8 cellular contexts compared by ENCODE assay signal in genomic region chr1:101257500-101258325, GRCh38. TPM values are rescaled to one million over a fixed set of nuclear protein-coding genes. Genes with fewer than 3 reads are reported as not detected.
DNase-seq lines count a peak whose midpoint lies in the region; ATAC-seq and TF ChIP-seq lines count a peak whose summit lies in the region.

No MANE protein-coding gene starts in this region.

- no peak overlapping the region for H3K14ac ChIP-seq in H9 (ENCODE audit: insufficient read depth, low read length)

- no peak overlapping the region for H3K27ac ChIP-seq in H9 (ENCODE audit: insufficient read length, low read depth, low read length)

- H2BK12ac ChIP-seq in H9 (ENCODE audit: insufficient read length, low read depth, low read length) = no peak overlapping the region

- no peaks in the 10 kb centered on the region for H3K23me2 ChIP-seq in H9 (ENCODE audit: insufficient read length, low read depth, low read length, poor library complexity, severe bottlenecking)

- TF ChIP-seq POLR2A in GM18505 (IDR thresholded peaks at IDR 0.05; ENCODE audit: borderline replicate concordance, extremely low read depth, insufficient read depth, insufficient read length) = no peak

- TF ChIP-seq CTCF in H9 (conservative IDR thresholded peaks at IDR 0.05) = no peak

- ATAC-seq in GM18505 (IDR thresholded peaks at IDR 0.05; ENCODE audit: unreplicated experiment) (peak; percentile 91), GM21576 (IDR thresholded peaks at IDR 0.05; ENCODE audit: unreplicated experiment) (peak; percentile 82)
- ATAC-seq in activated T-helper 17 cell treated with anti-CD3 and anti-CD28 coated beads, Interleukin-2, amount 50 U/mL, for 72 hours (replicated peaks) = peak; percentile 50
- peak; percentile 51 for ATAC-seq in stimulated activated naive CD8-positive, alpha-beta T cell treated with anti-CD3 and anti-CD28 coated beads, Interleukin-15, Interleukin-2, amounts not matched to agents 100 U/mL and 50 U/mL, for 24 hours

- no peaks in the 10 kb centered on the region for H3K79me1 ChIP-seq in H9 (ENCODE audit: insufficient read depth, low read depth, low read length, poor library complexity, severe bottlenecking)

- H4K5ac ChIP-seq in H9 (ENCODE audit: insufficient read length, low read depth, low read length) = no peak overlapping the region

- H4K8ac ChIP-seq in H9 (replicated peaks; ENCODE audit: insufficient read length, low read depth, low read length) = no peak overlapping the region

- H3K9me3 ChIP-seq in H9 (ENCODE audit: control insufficient read depth, low read depth, low read length) = no peaks in the 10 kb centered on the region

- DNase-seq in HT1080 (ENCODE audit: low read depth) (peak; percentile 28), dedifferentiated amniotic fluid mesenchymal stem cell (ENCODE audit: extremely low spot score) (no peak), H9 (no peak)
- DNase-seq in stimulated activated naive CD8-positive, alpha-beta T cell treated with anti-CD3 and anti-CD28 coated beads, Interleukin-15, Interleukin-2, amounts not matched to agents 100 U/mL and 50 U/mL, for 24 hours = no peak
- DNase-seq in activated CD4-positive, alpha-beta T cell treated with anti-CD3 and anti-CD28 coated beads, Interleukin-2, amount 50 U/mL, for 4 hours = no peak

- no peak overlapping the region for H2BK15ac ChIP-seq in H9 (ENCODE audit: low read depth, low read length)

- H3K27me3 Mint-ChIP-seq in activated T-helper 17 cell treated with anti-CD3 and anti-CD28 coated beads, Interleukin-2, amount 50 U/mL, for 72 hours = no peaks in the 10 kb centered on the region
- no peaks in the 10 kb centered on the region for H3K27me3 Mint-ChIP-seq in H9 (ENCODE audit: low read depth)

- H3K4me1 ChIP-seq in H9 (ENCODE audit: insufficient read depth, low read length) = no peaks in the 10 kb centered on the region; the same call in 1 of the 2 replicates

- H2BK120ac ChIP-seq in H9 (ENCODE audit: low read depth, low read length, poor library complexity, severe bottlenecking) = no peak overlapping the region

- no peaks in the 10 kb centered on the region for H4K20me1 ChIP-seq in H9 (ENCODE audit: control insufficient read depth, insufficient read depth, insufficient read length)

- no peaks in the 10 kb centered on the region for H3K27me3 ChIP-seq in H9 (ENCODE audit: insufficient read depth, low read length)

- no peaks in the 10 kb centered on the region for H3K79me2 ChIP-seq in H9 (ENCODE audit: insufficient read depth, low read length)

- no peak overlapping the region for H3K18ac ChIP-seq in H9 (ENCODE audit: insufficient read length, low read depth, low read length)

- H3K9me3 Mint-ChIP-seq in activated T-helper 17 cell treated with anti-CD3 and anti-CD28 coated beads, Interleukin-2, amount 50 U/mL, for 72 hours = no peaks in the 10 kb centered on the region
- no peaks in the 10 kb centered on the region for H3K9me3 Mint-ChIP-seq in H9

- no peak overlapping the region for H2AK5ac ChIP-seq in H9 (ENCODE audit: insufficient read length, low read length)

- H3K27ac Mint-ChIP-seq in activated T-helper 17 cell treated with anti-CD3 and anti-CD28 coated beads, Interleukin-2, amount 50 U/mL, for 72 hours = peak overlapping the region; percentile 92
- no peak overlapping the region for H3K27ac Mint-ChIP-seq in H9

- H3T11ph ChIP-seq in H9 (ENCODE audit: low read length) = no peak overlapping the region

- H3K4me1 Mint-ChIP-seq in activated T-helper 17 cell treated with anti-CD3 and anti-CD28 coated beads, Interleukin-2, amount 50 U/mL, for 72 hours = peaks cover 51% of the 10 kb centered on the region
- peaks cover 17 to 24% of the 10 kb centered on the region in 2 experiments for H3K4me1 Mint-ChIP-seq in H9

- H4K91ac ChIP-seq in H9 (ENCODE audit: insufficient read length, low read depth, low read length) = no peak overlapping the region

- H3K4me2 ChIP-seq in H9 (ENCODE audit: insufficient read depth, insufficient read length, low read length) = no peak overlapping the region

- H3K56ac ChIP-seq in H9 (ENCODE audit: insufficient read length, low read depth, low read length) = no peak overlapping the region

- WGBS in H9 (ENCODE audit: extremely low coverage, insufficient read length, low lambda C conversion rate) = no CpG with 5 or more reads among the region's 3 CpGs

- H2AFZ ChIP-seq in H9 (ENCODE audit: low read length) = no peak overlapping the region

- peak overlapping the region; percentile 75 for H3K4me3 Mint-ChIP-seq in activated T-helper 17 cell treated with anti-CD3 and anti-CD28 coated beads, Interleukin-2, amount 50 U/mL, for 72 hours
- H3K4me3 Mint-ChIP-seq in H9 = no peak overlapping the region; a peak in 1 of 5 replicates

- no peak overlapping the region for H2BK5ac ChIP-seq in H9 (ENCODE audit: insufficient read length, low read length)

- H3K4ac ChIP-seq in H9 (ENCODE audit: low read depth, low read length) = no peak overlapping the region

- H2BK20ac ChIP-seq in H9 (ENCODE audit: low read depth, low read length, poor library complexity, severe bottlenecking) = no peak overlapping the region

- no peaks in the 10 kb centered on the region for H3K36me3 Mint-ChIP-seq in activated T-helper 17 cell treated with anti-CD3 and anti-CD28 coated beads, Interleukin-2, amount 50 U/mL, for 72 hours (ENCODE audit: low read depth)
- H3K36me3 Mint-ChIP-seq in H9 (ENCODE audit: insufficient read depth in 1 of 3, low read depth in 3 of 3) = no peaks in the 10 kb centered on the region

- no peak overlapping the region for H3K23ac ChIP-seq in H9 (ENCODE audit: insufficient read length, low read depth, low read length)

- H3K9ac ChIP-seq in H9 (ENCODE audit: extremely low read depth, insufficient read length, low read length) = no peak overlapping the region

RNA-seq across cellular contexts. Expression of gene S1PR1, which starts 20.9 kb away (rescaled TPM):
- 13.7 and 15.5 TPM in 2 replicates for total RNA-seq in HT1080 (2014; rRNA removed; shearing (Covaris generic))
- polyA plus RNA-seq in HT1080 (2015; cell fraction: cytosol; rRNA removed) = 8.8 and 10.4 TPM in 2 replicates
- polyA plus RNA-seq in HT1080 (2015; cell fraction: nucleus; rRNA removed) = 9.1 and 9.8 TPM in 2 replicates
- 100 to 1,000 TPM; 147 to 170 TPM for total RNA-seq in activated T-helper 17 cell treated with anti-CD3 and anti-CD28 coated beads, Interleukin-2, amount 50 U/mL, for 72 hours
- total RNA-seq in H9 (2021) = 0.24 and 0.26 TPM in 2 replicates

Comparison
In these comparisons a context has a peak if more than half of its experiments do, and no peak if none do; other contexts are left out.
1. RNA of gene S1PR1, which starts 20.9 kb away (total RNA-seq): 147 to 170 TPM in activated T-helper 17 cell treated with anti-CD3 and anti-CD28 coated beads, Interleukin-2, amount 50 U/mL, for 72 hours and 13.7 to 15.5 TPM in HT1080; 0.24 to 0.26 TPM in H9; every median in the first group is over 10 times any median in the second.
2. Peak in every context shown above with its lines, with median percentiles within 50 percentile points of each other: ATAC-seq.